In the genomic region with DNA sequence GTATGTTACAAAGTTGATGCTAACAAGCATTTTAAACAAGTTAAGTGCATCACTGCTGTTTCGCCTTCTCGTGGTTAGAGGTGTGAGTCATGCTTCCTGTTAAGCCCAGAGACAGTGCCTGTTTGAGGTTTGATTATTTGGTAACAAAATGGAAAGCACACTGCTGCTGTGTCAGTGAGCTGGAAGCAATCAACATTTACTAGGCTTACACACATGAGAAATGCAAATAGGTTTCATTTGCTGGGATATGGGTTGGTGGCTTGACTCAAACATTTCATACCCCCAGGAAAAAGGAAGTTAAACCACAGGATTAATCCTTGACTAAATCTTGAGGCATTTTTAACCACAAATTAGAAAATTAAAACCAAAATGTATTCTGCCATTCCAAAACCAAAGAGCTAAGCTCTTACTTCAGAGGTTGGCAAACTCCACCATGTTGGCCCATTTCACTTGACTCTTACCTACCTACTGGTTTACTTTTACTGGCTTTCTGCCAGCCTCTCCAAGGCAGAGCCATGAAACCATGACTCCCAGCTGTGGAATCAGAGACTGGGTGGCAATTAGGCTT, we compare ENCODE assay signal across 8 cellular contexts.
DNase-seq lines count a peak whose midpoint lies in the region; ATAC-seq and TF ChIP-seq lines count a peak whose summit lies in the region.

No MANE protein-coding gene starts in this region.

- peaks cover 1% of the 10 kb centered on the region for H3K9me3 Mint-ChIP-seq in CD4-positive, alpha-beta T cell
- no peaks in the 10 kb centered on the region for H3K9me3 Mint-ChIP-seq in activated naive CD4-positive, alpha-beta T cell treated with anti-CD3 and anti-CD28 coated beads, Interleukin-2, amount 50 U/mL, for 72 hours

- no peaks in the 10 kb centered on the region for H3K9me3 ChIP-seq in CD4-positive, alpha-beta T cell (ENCODE audit: control insufficient read depth, low read length)
- no peaks in the 10 kb centered on the region for H3K9me3 ChIP-seq in left lung
- H3K9me3 ChIP-seq in transverse colon = no peaks in the 10 kb centered on the region

- TF ChIP-seq CTCF in CD4-positive, alpha-beta T cell (IDR thresholded peaks at IDR 0.05) = no peak
- TF ChIP-seq CTCF in left lung (IDR thresholded peaks at IDR 0.05) = no peak
- no peak for TF ChIP-seq CTCF in transverse colon (IDR thresholded peaks at IDR 0.05)

- no peaks in the 10 kb centered on the region for H3K27me3 Mint-ChIP-seq in CD4-positive, alpha-beta T cell

- TF ChIP-seq EP300 in transverse colon (IDR thresholded peaks at IDR 0.05; ENCODE audit: low read depth) = no peak

- H3K27me3 ChIP-seq in CD4-positive, alpha-beta T cell (ENCODE audit: control insufficient read depth, insufficient read depth, low read length) = no peaks in the 10 kb centered on the region
- no peaks in the 10 kb centered on the region for H3K27me3 ChIP-seq in left lung
- H3K27me3 ChIP-seq in transverse colon = no peaks in the 10 kb centered on the region

- H3K27ac ChIP-seq in CD4-positive, alpha-beta T cell (ENCODE audit: low read depth, low read length) = no peak overlapping the region
- peak overlapping the region; percentile 10 to 51 for H3K27ac ChIP-seq in left lung
- H3K27ac ChIP-seq in transverse colon = peak overlapping the region in 3 of 4 donors; percentile 22 to 42 (median 24)

- H3K4me1 ChIP-seq in left lung (peaks cover 0 to 12% of the 10 kb centered on the region in 2 donors), transverse colon (peaks cover 0 to 8% (median 0%) of the 10 kb centered on the region in 4 donors)

- H3K4me3 ChIP-seq in left lung = no peak overlapping the region
- H3K4me3 ChIP-seq in transverse colon = no peak overlapping the region

- intact Hi-C loops in CD4-positive, alpha-beta T cell (cut with DNase I, micrococcal nuclease) = no loop called here
- intact Hi-C loops in left lung (cut with DNase I) (loop anchor here in 1 of 2 donors (5.0 kb wide), 1 partner anchor 137 kb away; a partner anchor contains a TSS), transverse colon (cut with DNase I; ENCODE audit: low total_unique reads) (no loop called here)

- POLR2A ChIA-PET in CD4-positive, alpha-beta T cell (lab: Charles Lee) = interaction anchor here (0.6 kb wide), 1 partner anchor 131 kb away, joined by 3 read pairs; no protein-coding TSS in a partner anchor

- CTCF ChIA-PET in CD4-positive, alpha-beta T cell (lab: Charles Lee) = interaction anchor here (0.7 kb wide), 1 partner anchor 58 kb away, joined by 3 read pairs; no protein-coding TSS in a partner anchor

- DNase-seq in CD4-positive, alpha-beta T cell = peak; percentile 12 to 38 (median 22)
- DNase-seq in HPDE6-E6E7 (ENCODE audit: extremely low spot score) (peak; percentile 88), SHP77 (lab: John Stamatoyannopoulos, UW) (peak; percentile 61 to 71), left lung (peak in 1 of 2 donors; percentile 41), transverse colon (peak; percentile 11), HuH-7.5 (ENCODE audit: low spot score) (no peak)
- peak in 1 of 2 donors; percentile 2 for DNase-seq in activated naive CD4-positive, alpha-beta T cell treated with anti-CD3 and anti-CD28 coated beads, Interleukin-2, amount 50 U/mL, for 72 hours (ENCODE audit: low spot score in 2 of 2)

- 7% methylated on average over 2 of the region's 2 CpGs; no CpG with 5 or more reads in 1 of the 2 donors for WGBS in transverse colon (ENCODE audit: low coverage in 1 of 2), 2 donors

- H3K4me3 Mint-ChIP-seq in CD4-positive, alpha-beta T cell = peak overlapping the region; percentile 16

- no peak for TF ChIP-seq POLR2A in transverse colon (IDR thresholded peaks at IDR 0.05)

- no peaks in the 10 kb centered on the region for H3K36me3 Mint-ChIP-seq in CD4-positive, alpha-beta T cell (ENCODE audit: low read depth)
- H3K36me3 Mint-ChIP-seq in activated naive CD4-positive, alpha-beta T cell treated with anti-CD3 and anti-CD28 coated beads, Interleukin-2, amount 50 U/mL, for 72 hours = no peaks in the 10 kb centered on the region

- H3K27ac Mint-ChIP-seq in CD4-positive, alpha-beta T cell = peak overlapping the region; percentile 53
- no peak overlapping the region for H3K27ac Mint-ChIP-seq in activated naive CD4-positive, alpha-beta T cell treated with anti-CD3 and anti-CD28 coated beads, Interleukin-2, amount 50 U/mL, for 72 hours

- peaks cover 17% of the 10 kb centered on the region for H3K4me1 Mint-ChIP-seq in CD4-positive, alpha-beta T cell (ENCODE audit: low read depth)

- in situ Hi-C loops in transverse colon (cut with MboI; ENCODE audit: low pct_ligation_motif_present in 1 of 4, low pct_unique_long_range_greater_than_20kb in 1 of 4, low sequenced_read_pairs in 3 of 4) = no loop called here

- no peaks in the 10 kb centered on the region for H3K36me3 ChIP-seq in left lung
- no peaks in the 10 kb centered on the region for H3K36me3 ChIP-seq in transverse colon

- ATAC-seq in CD4-positive, alpha-beta T cell (ENCODE audit: poor library complexity) = peak; percentile 89
- ATAC-seq in GM19463 (IDR thresholded peaks at IDR 0.05; ENCODE audit: unreplicated experiment) (peak; percentile 96), left lung (peak; percentile 88)
- peak; percentile 59 to 94 for ATAC-seq in activated naive CD4-positive, alpha-beta T cell treated with anti-CD3 and anti-CD28 coated beads, Interleukin-2, amount 50 U/mL, for 72 hours
